ENCODE assay signal across 19 cellular contexts in genomic region chrY:21174694-21175463, GRCh38.
"Had no signal": no experiment of that assay in that cellular context is flagged by ENCODE, and none has a peak within 500 bp of the region (broad histone marks: within the 10 kb centered on the region; RNA-seq: fewer than 3 reads in every experiment).

No MANE protein-coding gene starts in this region.

- H3K4me1 ChIP-seq: breast epithelium, thyroid gland had no signal

- H3K27me3 ChIP-seq: breast epithelium, thyroid gland had no signal

- H3K9me3 ChIP-seq: breast epithelium, mucosa of descending colon, thyroid gland had no signal

- DNase-seq: activated CD4-positive, alpha-beta T cell treated with anti-CD3 and anti-CD28 coated beads for 1 hour; activated CD4-positive, alpha-beta T cell treated with anti-CD3 and anti-CD28 coated beads, Interleukin-2, amount 50 U/mL, for 48 hours; activated naive CD4-positive, alpha-beta T cell treated with anti-CD3 and anti-CD28 coated beads, Interleukin-2, amount 50 U/mL, for 16 hours; activated T-cell treated with anti-CD3 and anti-CD28 coated beads for 4 hours; effector CD8-positive, alpha-beta T cell; immature natural killer cell; kidney glomerular epithelial cell; left ventricle myocardium superior; mesenchymal stem cell; occipital lobe; posterior cingulate gyrus; stimulated activated CD4-positive, alpha-beta T cell treated with anti-CD3 and anti-CD28 coated beads, Interleukin-2, amount 100 ng/mL, for 24 hours; stimulated activated naive CD4-positive, alpha-beta T cell treated with Interleukin-2 at 50 U/mL for 16 hours; thyroid gland had no signal

- H3K4me3 ChIP-seq: breast epithelium, mucosa of descending colon, thyroid gland had no signal

- H3K36me3 ChIP-seq: breast epithelium, thyroid gland had no signal

- ATAC-seq: left ventricle myocardium superior, mucosa of descending colon had no signal

- H3K4me3 Mint-ChIP-seq: immature natural killer cell; nephron; T-helper 1 cell treated with Interleukin-12 subunit alpha and Interleukin-12 subunit beta and Interleukin-4 antibody, amounts not matched to agents 30 μg/mL and 1 μg/mL, for 36 hours had no signal

- H3K9me3 Mint-ChIP-seq: nephron had no signal

- H3K4me1 Mint-ChIP-seq: immature natural killer cell, nephron had no signal

- H3K36me3 Mint-ChIP-seq: immature natural killer cell had no signal

- H3K27ac Mint-ChIP-seq: activated T-helper 2 cell treated with anti-CD3 and anti-CD28 coated beads, Interferon-gamma antibody, Interleukin-2, Interleukin-4, amounts not matched to agents 10 μg/mL and 5 μg/mL and 100 μg/mL, durations not matched to agents 14 hours and 24 hours and 36 hours; immature natural killer cell; nephron; T-helper 1 cell treated with Interleukin-12 subunit alpha and Interleukin-12 subunit beta and Interleukin-4 antibody, amounts not matched to agents 30 μg/mL and 1 μg/mL, for 36 hours had no signal

- H3K27ac ChIP-seq: breast epithelium, thyroid gland had no signal
